2 cellular contexts compared by ENCODE assay signal in the genomic region with DNA sequence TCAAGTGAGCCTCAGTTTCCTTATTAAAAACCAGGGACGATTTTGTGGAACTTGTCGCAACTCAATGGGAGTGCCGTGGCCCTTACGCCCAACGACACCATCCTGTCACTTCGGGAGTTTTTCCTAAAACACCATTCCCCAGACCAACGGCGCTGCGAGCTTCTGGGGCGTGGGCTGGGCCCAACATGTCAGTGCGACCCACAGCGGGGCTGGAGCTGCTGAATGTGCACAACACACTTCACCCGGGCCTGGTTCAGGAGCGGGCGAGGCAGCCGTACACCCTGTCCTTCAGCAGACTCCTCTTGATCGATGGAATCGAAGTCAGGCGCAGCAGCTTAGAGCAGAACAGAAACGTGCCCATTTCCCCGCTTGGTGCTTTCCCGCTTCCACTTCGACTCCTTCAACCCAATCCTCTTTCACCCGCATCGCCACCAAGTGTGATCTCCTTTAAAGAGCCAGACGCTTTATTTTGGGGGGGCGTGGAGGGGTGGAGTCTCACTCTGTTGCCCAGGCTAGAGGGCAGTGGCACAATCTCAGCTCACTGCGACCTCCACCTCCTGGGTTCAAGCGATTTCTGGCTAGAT.
TF ChIP-seq lines count a peak whose summit lies in the region.

No MANE protein-coding gene starts in this region.

TF ChIP-seq in HepG2, 621 proteins besides CTCF, POLR2A, EP300 and RAD21:
- TF ChIP-seq, protein P1, sequence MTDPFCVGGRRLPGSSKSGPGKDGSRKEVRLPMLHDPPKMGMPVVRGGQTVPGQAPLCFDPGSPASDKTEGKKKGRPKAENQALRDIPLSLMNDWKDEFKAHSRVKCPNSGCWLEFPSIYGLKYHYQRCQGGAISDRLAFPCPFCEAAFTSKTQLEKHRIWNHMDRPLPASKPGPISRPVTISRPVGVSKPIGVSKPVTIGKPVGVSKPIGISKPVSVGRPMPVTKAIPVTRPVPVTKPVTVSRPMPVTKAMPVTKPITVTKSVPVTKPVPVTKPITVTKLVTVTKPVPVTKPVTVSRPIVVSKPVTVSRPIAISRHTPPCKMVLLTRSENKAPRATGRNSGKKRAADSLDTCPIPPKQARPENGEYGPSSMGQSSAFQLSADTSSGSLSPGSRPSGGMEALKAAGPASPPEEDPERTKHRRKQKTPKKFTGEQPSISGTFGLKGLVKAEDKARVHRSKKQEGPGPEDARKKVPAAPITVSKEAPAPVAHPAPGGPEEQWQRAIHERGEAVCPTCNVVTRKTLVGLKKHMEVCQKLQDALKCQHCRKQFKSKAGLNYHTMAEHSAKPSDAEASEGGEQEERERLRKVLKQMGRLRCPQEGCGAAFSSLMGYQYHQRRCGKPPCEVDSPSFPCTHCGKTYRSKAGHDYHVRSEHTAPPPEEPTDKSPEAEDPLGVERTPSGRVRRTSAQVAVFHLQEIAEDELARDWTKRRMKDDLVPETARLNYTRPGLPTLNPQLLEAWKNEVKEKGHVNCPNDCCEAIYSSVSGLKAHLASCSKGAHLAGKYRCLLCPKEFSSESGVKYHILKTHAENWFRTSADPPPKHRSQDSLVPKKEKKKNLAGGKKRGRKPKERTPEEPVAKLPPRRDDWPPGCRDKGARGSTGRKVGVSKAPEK (CRISPR knock-in tag; IDR thresholded peaks at IDR 0.05; ENCODE audit: borderline replicate concordance), result 0 out of 2 replicates have a peak, but pooled peaks have one; percentile 58
- TF ChIP-seq AGO2 (optimal IDR thresholded peaks at IDR 0.05; ENCODE audit: low read depth, low read length) (peak; percentile 68), JUN (CRISPR knock-in tag; IDR thresholded peaks at IDR 0.05) (no peak), GABPB1 (CRISPR knock-in tag; IDR thresholded peaks at IDR 0.05) (no peak), REPIN1 (CRISPR knock-in tag; IDR thresholded peaks at IDR 0.05; ENCODE audit: borderline replicate concordance, low read depth) (0 out of 2 replicates have a peak, but pooled peaks have one; percentile 46), ZBTB38 (CRISPR knock-in tag; IDR thresholded peaks at IDR 0.05) (peak; percentile 86), KDM6A (CRISPR knock-in tag; IDR thresholded peaks at IDR 0.05; ENCODE audit: low read depth) (no peak)
- TF ChIP-seq, protein P2, sequence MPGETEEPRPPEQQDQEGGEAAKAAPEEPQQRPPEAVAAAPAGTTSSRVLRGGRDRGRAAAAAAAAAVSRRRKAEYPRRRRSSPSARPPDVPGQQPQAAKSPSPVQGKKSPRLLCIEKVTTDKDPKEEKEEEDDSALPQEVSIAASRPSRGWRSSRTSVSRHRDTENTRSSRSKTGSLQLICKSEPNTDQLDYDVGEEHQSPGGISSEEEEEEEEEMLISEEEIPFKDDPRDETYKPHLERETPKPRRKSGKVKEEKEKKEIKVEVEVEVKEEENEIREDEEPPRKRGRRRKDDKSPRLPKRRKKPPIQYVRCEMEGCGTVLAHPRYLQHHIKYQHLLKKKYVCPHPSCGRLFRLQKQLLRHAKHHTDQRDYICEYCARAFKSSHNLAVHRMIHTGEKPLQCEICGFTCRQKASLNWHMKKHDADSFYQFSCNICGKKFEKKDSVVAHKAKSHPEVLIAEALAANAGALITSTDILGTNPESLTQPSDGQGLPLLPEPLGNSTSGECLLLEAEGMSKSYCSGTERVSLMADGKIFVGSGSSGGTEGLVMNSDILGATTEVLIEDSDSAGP (CRISPR knock-in tag; IDR thresholded peaks at IDR 0.05; ENCODE audit: borderline replicate concordance), result peak; percentile 36; the same call in 1 of the 2 replicates
- TF ChIP-seq, protein P3, sequence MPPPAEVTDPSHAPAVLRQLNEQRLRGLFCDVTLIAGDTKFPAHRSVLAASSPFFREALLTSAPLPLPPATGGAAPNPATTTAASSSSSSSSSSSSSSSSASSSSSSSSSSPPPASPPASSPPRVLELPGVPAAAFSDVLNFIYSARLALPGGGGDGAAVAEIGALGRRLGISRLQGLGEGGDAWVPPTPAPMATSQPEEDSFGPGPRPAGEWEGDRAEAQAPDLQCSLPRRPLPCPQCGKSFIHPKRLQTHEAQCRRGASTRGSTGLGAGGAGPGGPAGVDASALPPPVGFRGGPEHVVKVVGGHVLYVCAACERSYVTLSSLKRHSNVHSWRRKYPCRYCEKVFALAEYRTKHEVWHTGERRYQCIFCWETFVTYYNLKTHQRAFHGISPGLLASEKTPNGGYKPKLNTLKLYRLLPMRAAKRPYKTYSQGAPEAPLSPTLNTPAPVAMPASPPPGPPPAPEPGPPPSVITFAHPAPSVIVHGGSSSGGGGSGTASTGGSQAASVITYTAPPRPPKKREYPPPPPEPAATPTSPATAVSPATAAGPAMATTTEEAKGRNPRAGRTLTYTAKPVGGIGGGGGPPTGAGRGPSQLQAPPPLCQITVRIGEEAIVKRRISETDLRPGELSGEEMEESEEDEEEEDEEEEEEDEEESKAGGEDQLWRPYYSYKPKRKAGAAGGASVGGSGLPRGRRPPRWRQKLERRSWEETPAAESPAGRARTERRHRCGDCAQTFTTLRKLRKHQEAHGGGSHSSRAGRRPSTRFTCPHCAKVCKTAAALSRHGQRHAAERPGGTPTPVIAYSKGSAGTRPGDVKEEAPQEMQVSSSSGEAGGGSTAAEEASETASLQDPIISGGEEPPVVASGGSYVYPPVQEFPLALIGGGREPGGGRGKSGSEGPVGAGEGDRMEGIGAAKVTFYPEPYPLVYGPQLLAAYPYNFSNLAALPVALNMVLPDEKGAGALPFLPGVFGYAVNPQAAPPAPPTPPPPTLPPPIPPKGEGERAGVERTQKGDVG (CRISPR knock-in tag; IDR thresholded peaks at IDR 0.05; ENCODE audit: borderline replicate concordance), result peak; percentile 34; the same call in 1 of the 2 replicates

TF ChIP-seq in H1, 55 proteins besides CTCF, POLR2A, EP300 and RAD21:
- TF ChIP-seq, protein P4, sequence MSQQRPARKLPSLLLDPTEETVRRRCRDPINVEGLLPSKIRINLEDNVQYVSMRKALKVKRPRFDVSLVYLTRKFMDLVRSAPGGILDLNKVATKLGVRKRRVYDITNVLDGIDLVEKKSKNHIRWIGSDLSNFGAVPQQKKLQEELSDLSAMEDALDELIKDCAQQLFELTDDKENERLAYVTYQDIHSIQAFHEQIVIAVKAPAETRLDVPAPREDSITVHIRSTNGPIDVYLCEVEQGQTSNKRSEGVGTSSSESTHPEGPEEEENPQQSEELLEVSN (IDR thresholded peaks at IDR 0.05), result peak; percentile 53
- no peak for TF ChIP-seq BACH1 (IDR thresholded peaks at IDR 0.05; ENCODE audit: low read length)
